1 cellular context compared by ENCODE assay signal in the genomic region with DNA sequence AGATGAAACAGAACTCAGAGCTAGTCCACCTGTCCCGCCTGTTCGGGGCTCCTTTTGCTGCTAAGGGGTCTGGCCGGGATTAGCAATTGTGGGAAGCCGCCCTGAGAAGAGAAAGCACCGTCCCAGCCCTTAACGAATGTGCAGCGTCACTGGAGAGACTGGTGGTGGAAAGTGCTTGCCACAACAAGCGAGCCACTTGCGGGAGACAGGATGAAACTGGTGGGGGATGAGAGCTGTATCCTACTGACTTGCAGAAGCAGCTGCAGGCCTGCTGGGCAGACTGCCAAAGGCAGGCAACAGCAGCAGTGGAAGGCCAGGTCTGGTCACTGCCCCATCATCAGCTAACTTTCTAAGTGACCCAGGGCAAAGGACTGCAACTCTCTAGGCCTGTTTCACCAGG.
TF ChIP-seq lines count a peak whose summit lies in the region.

No MANE protein-coding gene starts in this region.

TF ChIP-seq in SK-N-SH, 30 proteins besides CTCF, POLR2A, EP300 and RAD21 (continued from another document):
- no peak for TF ChIP-seq FOXJ3 (CRISPR knock-in tag; IDR thresholded peaks at IDR 0.05)
TF ChIP-seq in SK-N-SH: peak in this region for 6.
